26 cellular contexts compared by ENCODE assay signal in genomic region chr6:21958428-21958827, GRCh38.
"Had no signal": no experiment of that assay in that cellular context is flagged by ENCODE, and none has a peak within 500 bp of the region (broad histone marks: within the 10 kb centered on the region; RNA-seq: fewer than 3 reads in every experiment).

No MANE protein-coding gene starts in this region.

- H3K27me3 Mint-ChIP-seq: effector memory CD8-positive, alpha-beta T cell; naive B cell; stimulated activated naive B cell treated with anti-CD40 and anti-IgM and Interleukin-4, amounts not matched to agents 10 μg/mL and 1 μg/mL and 100 μg/mL, for 72 hours; stimulated activated naive CD8-positive, alpha-beta T cell treated with anti-CD3 and anti-CD28 coated beads, Interleukin-15, Interleukin-2, amounts not matched to agents 100 ng/mL and 50 ng/mL, for 24 hours had no signal

- H3K36me3 Mint-ChIP-seq: memory B cell; naive B cell; natural killer cell treated with Interleukin-12 subunit alpha and Interleukin-12 subunit beta and Interleukin-15 and Interleukin-18, amount 100 ng/mL, for 72 hours; stimulated activated naive B cell treated with anti-CD40 and anti-IgM and Interleukin-4, amounts not matched to agents 10 μg/mL and 1 μg/mL and 100 μg/mL, for 72 hours had no signal

- H3K27ac ChIP-seq: coronary artery, epithelial cell of prostate, gastrocnemius medialis, ovary, right lobe of liver, thoracic aorta, vagina had no signal

- H3K4me3 Mint-ChIP-seq: effector memory CD8-positive, alpha-beta T cell; memory B cell; naive B cell; natural killer cell treated with Interleukin-12 subunit alpha and Interleukin-12 subunit beta and Interleukin-15 and Interleukin-18, amount 100 ng/mL, for 72 hours; stimulated activated naive B cell treated with anti-CD40 and anti-IgM and Interleukin-4, amounts not matched to agents 10 μg/mL and 1 μg/mL and 100 μg/mL, for 72 hours; stimulated activated naive CD8-positive, alpha-beta T cell treated with anti-CD3 and anti-CD28 coated beads, Interleukin-15, Interleukin-2, amounts not matched to agents 100 ng/mL and 50 ng/mL, for 24 hours had no signal

- H3K9me3 ChIP-seq: gastrocnemius medialis, ovary, right lobe of liver, thoracic aorta, vagina had no signal

- H3K36me3 ChIP-seq: gastrocnemius medialis, ovary, right lobe of liver, thoracic aorta, vagina had no signal

- FAIRE-seq: endometrium, keratinocyte, small intestine had no signal

- H3K9me3 Mint-ChIP-seq: natural killer cell treated with Interleukin-12 subunit alpha and Interleukin-12 subunit beta and Interleukin-15 and Interleukin-18, amount 100 ng/mL, for 72 hours had no signal

- H3K27ac Mint-ChIP-seq: effector memory CD8-positive, alpha-beta T cell; memory B cell; naive B cell; natural killer cell treated with Interleukin-12 subunit alpha and Interleukin-12 subunit beta and Interleukin-15 and Interleukin-18, amount 100 ng/mL, for 72 hours; stimulated activated naive B cell treated with anti-CD40 and anti-IgM and Interleukin-4, amounts not matched to agents 10 μg/mL and 1 μg/mL and 100 μg/mL, for 72 hours; stimulated activated naive CD8-positive, alpha-beta T cell treated with anti-CD3 and anti-CD28 coated beads, Interleukin-15, Interleukin-2, amounts not matched to agents 100 ng/mL and 50 ng/mL, for 24 hours had no signal

- ATAC-seq: effector memory CD8-positive, alpha-beta T cell; esophagus mucosa; gastrocnemius medialis; left lobe of liver; natural killer cell treated with Interleukin-12 subunit alpha and Interleukin-12 subunit beta and Interleukin-15 and Interleukin-18, amount 100 ng/mL, for 72 hours; right lobe of liver; stimulated activated naive B cell treated with anti-CD40 and anti-IgM and Interleukin-4, amounts not matched to agents 10 μg/mL and 1 μg/mL and 100 μg/mL, for 72 hours had no signal

- DNase-seq: effector memory CD8-positive, alpha-beta T cell; foreskin fibroblast; gastrocnemius medialis; head of caudate nucleus; naive B cell; nucleus accumbens; ovary; posterior cingulate gyrus; right lobe of liver; small intestine; stimulated activated CD4-positive, alpha-beta T cell treated with anti-CD3 and anti-CD28 coated beads, Interleukin-15, amount 100 ng/mL, for 24 hours; stimulated activated CD4-positive, alpha-beta T cell treated with anti-CD3 and anti-CD28 coated beads, Interleukin-2, amount 100 ng/mL, for 48 hours; stimulated activated naive B cell treated with anti-CD40 and anti-IgM and Interleukin-4, amounts not matched to agents 10 μg/mL and 1 μg/mL and 100 μg/mL, for 72 hours; trophoblast cell had no signal

- H3K27me3 ChIP-seq: gastrocnemius medialis, ovary, right lobe of liver, vagina had no signal

- H3K4me1 ChIP-seq: right lobe of liver had no signal

- H3K4me1 Mint-ChIP-seq: memory B cell, naive B cell had no signal

- H3K4me3 ChIP-seq: coronary artery, gastrocnemius medialis, lung, ovary, right lobe of liver, thoracic aorta, vagina had no signal
